Comparison of ENCODE assay signal across 8 cellular contexts in genomic region chr7:66741706-66742053, GRCh38. TPM values are rescaled to one million over a fixed set of nuclear protein-coding genes. Genes with fewer than 3 reads are reported as not detected.
A peak's percentile ranks its signal among the peaks of the same experiment; 100 is the strongest.
DNase-seq lines count a peak whose midpoint lies in the region; ATAC-seq and TF ChIP-seq lines count a peak whose summit lies in the region.

No MANE protein-coding gene starts in this region.

- TF ChIP-seq CTCF in heart right ventricle (IDR thresholded peaks at IDR 0.05): no peak
- TF ChIP-seq CTCF in lower lobe of right lung (IDR thresholded peaks at IDR 0.05): no peak
- TF ChIP-seq CTCF in vagina (IDR thresholded peaks at IDR 0.05): no peak

- DNase-seq in heart right ventricle (no peak), left cardiac atrium (no peak), amniotic epithelial cell (ENCODE audit: low read depth) (peak; percentile 58), lower lobe of right lung (no peak), vagina (ENCODE audit: extremely low spot score in 2 of 2) (no peak), NCI-H1694 (lab: John Stamatoyannopoulos, UW) (no peak), NCI-H1048 (lab: John Stamatoyannopoulos, UW) (no peak)

- H3K9me3 ChIP-seq in heart right ventricle: peaks cover 0 to under 1% (median 0%) of the 10 kb centered on the region in 11 donors
- H3K9me3 ChIP-seq in lower lobe of right lung: no peaks in the 10 kb centered on the region
- no peaks in the 10 kb centered on the region for H3K9me3 ChIP-seq in vagina

- WGBS in heart right ventricle, 2 donors: 52 to 56% methylated on average over 17 of the region's 17 CpGs

- intact Hi-C loops in heart right ventricle (cut with DNase I): loop anchor here in 5 of 10 donors (2.0 to 10.0 kb wide), 6 partner anchors 59 to 256 kb away; partner anchors contain the start of genes SBDS (in 1 of the 5) and TYW1 (in 1 of the 5)
- intact Hi-C loops in left cardiac atrium (cut with DNase I): no loop called here
- intact Hi-C loops in lower lobe of right lung (cut with DNase I): no loop called here
- intact Hi-C loops in vagina (cut with DNase I): no loop called here

- H3K27ac ChIP-seq in heart right ventricle: peak overlapping the region in 8 of 10 donors; percentile 89 to 99 (median 98)
- peak overlapping the region; percentile 99 for H3K27ac ChIP-seq in lower lobe of right lung
- peak overlapping the region; percentile 97 for H3K27ac ChIP-seq in vagina

- no peak for TF ChIP-seq POLR2A in vagina (IDR thresholded peaks at IDR 0.05)

- H3K36me3 ChIP-seq in heart right ventricle (peaks cover 0 to 19% (median under 1%) of the 10 kb centered on the region in 9 donors), lower lobe of right lung (peaks cover 8% of the 10 kb centered on the region), vagina (no peaks in the 10 kb centered on the region)

- peak overlapping the region; percentile 85 to 99 (median 98) for H3K4me3 ChIP-seq in heart right ventricle
- peak overlapping the region; percentile 95 for H3K4me3 ChIP-seq in lower lobe of right lung
- peak overlapping the region; percentile 87 to 93 for H3K4me3 ChIP-seq in vagina

- H3K4me1 ChIP-seq in heart right ventricle: peaks cover 2 to 42% (median 30%) of the 10 kb centered on the region in 9 donors
- peaks cover 32% of the 10 kb centered on the region for H3K4me1 ChIP-seq in lower lobe of right lung
- H3K4me1 ChIP-seq in vagina: peaks cover 43% of the 10 kb centered on the region

- H3K27me3 ChIP-seq in heart right ventricle (no peaks in the 10 kb centered on the region), lower lobe of right lung (ENCODE audit: low read depth) (no peaks in the 10 kb centered on the region), vagina (no peaks in the 10 kb centered on the region)

- no peak for ATAC-seq in heart right ventricle
- no peak for ATAC-seq in left cardiac atrium
- ATAC-seq in lower lobe of right lung: no peak
- no peak for ATAC-seq in GM19397 (IDR thresholded peaks at IDR 0.05; ENCODE audit: unreplicated experiment)

RNA-seq across cellular contexts. Expression of gene RABGEF1, which starts 1.1 kb away (rescaled TPM):
- 10 to 100 TPM; 13.3 to 23.4 (median 17.4) TPM for total RNA-seq in heart right ventricle
- polyA plus RNA-seq in heart right ventricle: 10 to 100 TPM in 1 of 2 donors, 1 to 10 TPM in 1; 7.2 to 10.8 TPM
- total RNA-seq in left cardiac atrium: 10 to 100 TPM; 16.0 to 20.8 TPM
- 24.1 TPM for total RNA-seq in lower lobe of right lung
- total RNA-seq in vagina: 27.7 TPM
